8 cellular contexts compared by ENCODE assay signal in genomic region chr2:26184555-26185303, GRCh38. TPM values are rescaled to one million over a fixed set of nuclear protein-coding genes. Genes with fewer than 3 reads are reported as not detected.
DNase-seq lines count a peak whose midpoint lies in the region; ATAC-seq and TF ChIP-seq lines count a peak whose summit lies in the region.

No MANE protein-coding gene starts in this region.

- no peaks in the 10 kb centered on the region for H3K36me3 ChIP-seq in Peyer's patch
- H3K36me3 ChIP-seq in left ventricle myocardium inferior, result peaks cover under 1% of the 10 kb centered on the region

- peak; percentile 57 for TF ChIP-seq POLR2A in GM18505 (IDR thresholded peaks at IDR 0.05; ENCODE audit: borderline replicate concordance, extremely low read depth, insufficient read depth, insufficient read length)
- TF ChIP-seq POLR2A in Peyer's patch (IDR thresholded peaks at IDR 0.05), result no peak

- H3K9me3 ChIP-seq in Peyer's patch, result no peaks in the 10 kb centered on the region
- H3K9me3 ChIP-seq in left ventricle myocardium inferior (replicated peaks), result no peaks in the 10 kb centered on the region

- ATAC-seq in GM18505 (IDR thresholded peaks at IDR 0.05; ENCODE audit: unreplicated experiment) (peak; percentile 71), HG02973 (IDR thresholded peaks at IDR 0.05; ENCODE audit: unreplicated experiment) (peak; percentile 78), sciatic nerve (peak; percentile 86), foreskin keratinocyte (no peak)

- H3K27ac ChIP-seq in Peyer's patch, result peak overlapping the region; percentile 35 to 60 (median 52)
- H3K27ac ChIP-seq in left ventricle myocardium inferior (replicated peaks), result peak overlapping the region; percentile 67
- no peak overlapping the region for H3K27ac ChIP-seq in foreskin keratinocyte

- H3K4me1 ChIP-seq in Peyer's patch (peaks cover 0 to 10% (median 0%) of the 10 kb centered on the region in 4 donors), left ventricle myocardium inferior (peaks cover 21% of the 10 kb centered on the region), foreskin keratinocyte (no peaks in the 10 kb centered on the region)

- peak; percentile 71 to 93 (median 90) for DNase-seq in Peyer's patch
- DNase-seq in activated naive CD4-positive, alpha-beta T cell treated with anti-CD3 and anti-CD28 coated beads, Interleukin-2, amount 50 U/mL, for 16 hours, result peak; percentile 87
- DNase-seq in left ventricle myocardium inferior, result peak; percentile 86
- DNase-seq in sciatic nerve (ENCODE audit: low spot score), result peak; percentile 93
- DNase-seq in foreskin keratinocyte, result no peak
- no peak for DNase-seq in cerebellar cortex (ENCODE audit: low spot score)

- H3K4me3 ChIP-seq in Peyer's patch (peak overlapping the region; percentile 58 to 73 (median 67)), left ventricle myocardium inferior (peak overlapping the region; percentile 71)

- peak; percentile 23 to 91 (median 64) for TF ChIP-seq CTCF in Peyer's patch (IDR thresholded peaks at IDR 0.05)
- TF ChIP-seq CTCF in left ventricle myocardium inferior (IDR thresholded peaks at IDR 0.05; ENCODE audit: borderline replicate concordance), result peak; percentile 70
- TF ChIP-seq CTCF in foreskin keratinocyte (conservative IDR thresholded peaks at IDR 0.05), result no peak

- H3K27me3 ChIP-seq in Peyer's patch, result no peaks in the 10 kb centered on the region
- H3K27me3 ChIP-seq in left ventricle myocardium inferior (ENCODE audit: low read depth), result no peaks in the 10 kb centered on the region
- no peaks in the 10 kb centered on the region for H3K27me3 ChIP-seq in foreskin keratinocyte

- intact Hi-C loops in left ventricle myocardium inferior (cut with micrococcal nuclease) (no loop called here), sciatic nerve (cut with DNase I) (no loop called here)

RNA-seq across cellular contexts. Expression of gene GAREM2, which starts 11.8 kb away (rescaled TPM):
- under 1 TPM in 3 of 4 donors, not detected in 1; 0.35 to 0.94 (median 0.85) TPM for total RNA-seq in Peyer's patch
- 0.93 TPM for total RNA-seq in left ventricle myocardium inferior
- total RNA-seq in sciatic nerve, result 6.8 TPM
- total RNA-seq in foreskin keratinocyte, result 0.21 and 0.27 TPM in 2 replicates
- 0.11 and 0.25 TPM in 2 replicates for polyA plus RNA-seq in foreskin keratinocyte

RNA-seq across cellular contexts. Expression of gene HADHA, which starts 59.7 kb away (rescaled TPM):
- total RNA-seq in Peyer's patch, result 100 to 1,000 TPM; 105 to 438 (median 267) TPM
- total RNA-seq in left ventricle myocardium inferior, result 523 TPM
- total RNA-seq in sciatic nerve, result 107 TPM
- 130 and 143 TPM in 2 replicates for total RNA-seq in foreskin keratinocyte
- polyA plus RNA-seq in foreskin keratinocyte, result 108 and 126 TPM in 2 replicates

Comparison
In these comparisons a context has a peak if more than half of its experiments do, and no peak if none do; other contexts are left out.
1. DNase-seq: peak in Peyer's patch (3 of 3), activated naive CD4-positive, alpha-beta T cell treated with anti-CD3 and anti-CD28 coated beads, Interleukin-2, amount 50 U/mL, for 16 hours (single experiment), left ventricle myocardium inferior (single experiment) and sciatic nerve (single experiment); none in foreskin keratinocyte (0 of 2) and cerebellar cortex (single experiment).